14 cellular contexts compared by ENCODE assay signal in genomic region chr2:164784376-164784775, GRCh38. TPM values are rescaled to one million over a fixed set of nuclear protein-coding genes. Genes with fewer than 3 reads are reported as not detected.
A peak's percentile ranks its signal among the peaks of the same experiment; 100 is the strongest.
DNase-seq lines count a peak whose midpoint lies in the region; ATAC-seq, FAIRE-seq and TF ChIP-seq lines count a peak whose summit lies in the region.
"Had no signal": no experiment of that assay in that cellular context is flagged by ENCODE, and none has a peak within 500 bp of the region (broad histone marks: within the 10 kb centered on the region; RNA-seq: fewer than 3 reads in every experiment).

No MANE protein-coding gene starts in this region.

- TF ChIP-seq EP300 in SK-N-SH (IDR thresholded peaks at IDR 0.05; ENCODE audit: borderline replicate concordance in 1 of 2, low read depth in 1 of 2, low read length in 1 of 2): no peak

- no peak overlapping the region for H3K4me2 ChIP-seq in SK-N-SH

- POLR2A ChIA-PET in SK-N-SH (lab: Yijun Ruan, JAX): no interaction called here

- no peak for TF ChIP-seq RAD21 in SK-N-SH (IDR thresholded peaks at IDR 0.05; ENCODE audit: low read length)

- H3K4me1 ChIP-seq in psoas muscle (no peaks in the 10 kb centered on the region), SK-N-SH (ENCODE audit: control insufficient read depth in 1 of 2, insufficient read depth in 2 of 2, low read depth in 1 of 2, low read length in 1 of 2) (peaks cover 2 to 4% of the 10 kb centered on the region in 2 experiments; a peak in 3 of 4 replicates)

- DNase-seq in D721Med (ENCODE audit: insufficient read length, low spot score) (no peak), astrocyte of the hippocampus (ENCODE audit: low read depth, low spot score) (peak; percentile 76), left cardiac atrium (no peak), psoas muscle (no peak), NCI-H2171 treated with DMSO at 0.1 percent for 48 hours (lab: John Stamatoyannopoulos, UW) (no peak), SK-N-SH (no peak), UCSD-AML1 (lab: John Stamatoyannopoulos, UW; ENCODE audit: unreplicated experiment) (no peak), NCI-H2196 treated with DMSO at 0.1 percent for 48 hours (lab: John Stamatoyannopoulos, UW; ENCODE audit: unreplicated experiment) (no peak)
- DNase-seq: activated CD4-positive, CD25-positive, alpha-beta regulatory T cell; activated CD8-positive, alpha-beta memory T cell treated with anti-CD3 and anti-CD28 coated beads, Interleukin-2, amount 50 U/mL, for 48 hours; activated naive CD8-positive, alpha-beta T cell treated with anti-CD3 and anti-CD28 coated beads for 36 hours; colonic mucosa; foreskin melanocyte; transverse colon had no signal

- H3K9ac ChIP-seq in SK-N-SH: no peak overlapping the region

- CTCF ChIA-PET in SK-N-SH (lab: Yijun Ruan, JAX): no interaction called here

- no peak overlapping the region for H2AFZ ChIP-seq in SK-N-SH (ENCODE audit: low read depth)

- H3K9me3 ChIP-seq in psoas muscle: no peaks in the 10 kb centered on the region
- H3K9me3 ChIP-seq in SK-N-SH: no peaks in the 10 kb centered on the region
- H3K9me3 ChIP-seq: colonic mucosa, transverse colon had no signal

- no peaks in the 10 kb centered on the region for H3K27me3 ChIP-seq in psoas muscle (ENCODE audit: insufficient read depth in 3 of 3, low read length in 2 of 3)
- H3K27me3 ChIP-seq in SK-N-SH (ENCODE audit: insufficient read depth): no peaks in the 10 kb centered on the region
- H3K27me3 ChIP-seq: colonic mucosa, transverse colon had no signal

- H3K27ac ChIP-seq in psoas muscle (peak overlapping the region; percentile 54), SK-N-SH (ENCODE audit: low read depth in 2 of 2, low read length in 1 of 2) (peak overlapping the region in 1 of 2 experiments; percentile 85; a peak in 1 of 4 replicates)
- H3K27ac ChIP-seq: colonic mucosa had no signal

- H4K20me1 ChIP-seq in SK-N-SH (ENCODE audit: insufficient read depth): no peaks in the 10 kb centered on the region

- no peaks in the 10 kb centered on the region for H3F3A ChIP-seq in SK-N-SH (replicated peaks; ENCODE audit: insufficient read depth)

- no peaks in the 10 kb centered on the region for H3K79me2 ChIP-seq in SK-N-SH (ENCODE audit: insufficient read depth)

- no peak for TF ChIP-seq CTCF in D721Med (IDR thresholded peaks at IDR 0.05; ENCODE audit: insufficient read depth, missing control alignments)
- TF ChIP-seq CTCF in psoas muscle (IDR thresholded peaks at IDR 0.05): no peak
- no peak for TF ChIP-seq CTCF in SK-N-SH (IDR thresholded peaks at IDR 0.05)

- ATAC-seq in left cardiac atrium: peak; percentile 38 to 46
- no peak for ATAC-seq in psoas muscle

- WGBS in psoas muscle, 3 donors: 60 to 80% (median 66%) methylated on average over 2 of the region's 2 CpGs
- 93% methylated on average over 2 of the region's 2 CpGs for WGBS in SK-N-SH (ENCODE audit: low lambda C conversion rate)

- peak; percentile 96 for FAIRE-seq in D721Med (lab: Jason Lieb, UNC)

- intact Hi-C loops in left cardiac atrium (cut with DNase I): no loop called here
- intact Hi-C loops in psoas muscle (cut with DNase I): no loop called here

- H3K36me3 ChIP-seq in psoas muscle (ENCODE audit: insufficient read depth in 1 of 2, low read depth in 1 of 2): no peaks in the 10 kb centered on the region
- H3K36me3 ChIP-seq in SK-N-SH (replicated peaks in 1 of 2; ENCODE audit: control insufficient read depth in 1 of 2, insufficient read depth in 2 of 2, low read length in 1 of 2): no peaks in the 10 kb centered on the region
- H3K36me3 ChIP-seq: colonic mucosa, transverse colon had no signal

- H3K9me2 ChIP-seq in SK-N-SH: no peaks in the 10 kb centered on the region

- H3K4me3 ChIP-seq in psoas muscle (no peak overlapping the region), SK-N-SH (ENCODE audit: low read depth in 2 of 2, low read length in 1 of 2) (no peak overlapping the region)
- H3K4me3 ChIP-seq: colonic mucosa, transverse colon had no signal

TF ChIP-seq in SK-N-SH, 30 proteins besides CTCF, POLR2A, EP300 and RAD21:
- TF ChIP-seq ZBTB33 (IDR thresholded peaks at IDR 0.05; ENCODE audit: borderline replicate concordance, low read depth) (no peak), NFIC (IDR thresholded peaks at IDR 0.05; ENCODE audit: borderline replicate concordance) (no peak), NRF1 (IDR thresholded peaks at IDR 0.05; ENCODE audit: low read depth, low read length) (no peak), IRF3 (IDR thresholded peaks at IDR 0.05; ENCODE audit: low read depth, low read length) (no peak), GATA2 (CRISPR knock-in tag; IDR thresholded peaks at IDR 0.05) (no peak)

RNA-seq across cellular contexts. Expression of gene COBLL1, which starts 57.2 kb away (rescaled TPM):
- total RNA-seq in left cardiac atrium: 10 to 100 TPM; 13.9 to 18.0 TPM
- total RNA-seq in psoas muscle: 1 to 10 TPM; 3.4 to 6.1 (median 4.6) TPM
- polyA plus RNA-seq in psoas muscle: 1 to 10 TPM; 1.5 to 1.9 (median 1.5) TPM
- polyA plus RNA-seq in SK-N-SH (2012; rRNA removed): 3.1 and 4.9 TPM in 2 replicates
- 3.3 and 3.7 TPM in 2 replicates for polyA plus RNA-seq in SK-N-SH (2012; cell fraction: cytosol; rRNA removed)
- polyA plus RNA-seq in SK-N-SH (2012; cell fraction: nucleus; rRNA removed): 3.6 and 5.7 TPM in 2 replicates

Comparison
In these comparisons a context has a peak if more than half of its experiments do, and no peak if none do; other contexts are left out.
1. ATAC-seq: peak in left cardiac atrium (2 of 2); none in psoas muscle (0 of 4).